Comparison of ENCODE assay signal across 13 cellular contexts in genomic region chr6:116866281-116866871, GRCh38. TPM values are rescaled to one million over a fixed set of nuclear protein-coding genes. Genes with fewer than 3 reads are reported as not detected.
DNase-seq lines count a peak whose midpoint lies in the region; ATAC-seq and TF ChIP-seq lines count a peak whose summit lies in the region.
"Had no signal": no experiment of that assay in that cellular context is flagged by ENCODE, and none has a peak within 500 bp of the region (broad histone marks: within the 10 kb centered on the region; RNA-seq: fewer than 3 reads in every experiment).

No MANE protein-coding gene starts in this region.

- no peaks in the 10 kb centered on the region for H3K36me3 ChIP-seq in breast epithelium

- H3K4me3 Mint-ChIP-seq in MCF 10A (ENCODE audit: unreplicated experiment) = no peak overlapping the region
- H3K4me3 Mint-ChIP-seq in T-cell = no peak overlapping the region
- H3K4me3 Mint-ChIP-seq: activated CD4-positive, alpha-beta memory T cell treated with anti-CD3 and anti-CD28 coated beads, Interleukin-2, amount 10 ng/mL, durations not matched to agents 7 days and 5 days had no signal

- TF ChIP-seq CTCF in MCF 10A (IDR thresholded peaks at IDR 0.05; ENCODE audit: unreplicated experiment) = no peak
- TF ChIP-seq CTCF in breast epithelium (IDR thresholded peaks at IDR 0.05) = no peak

- no peaks in the 10 kb centered on the region for H3K4me1 ChIP-seq in breast epithelium

- H3K27me3 ChIP-seq in breast epithelium = peaks cover 0 to 9% of the 10 kb centered on the region in 2 donors

- H3K27me3 Mint-ChIP-seq in MCF 10A (ENCODE audit: insufficient read depth, unreplicated experiment) (peaks cover 69% of the 10 kb centered on the region), T-cell (peaks cover 2 to 7% of the 10 kb centered on the region in 2 donors)
- H3K27me3 Mint-ChIP-seq: activated CD4-positive, alpha-beta memory T cell treated with anti-CD3 and anti-CD28 coated beads, Interleukin-2, amount 10 ng/mL, durations not matched to agents 7 days and 5 days had no signal

- no peaks in the 10 kb centered on the region for H3K36me3 Mint-ChIP-seq in MCF 10A (ENCODE audit: insufficient read depth, unreplicated experiment)
- no peaks in the 10 kb centered on the region for H3K36me3 Mint-ChIP-seq in T-cell

- H3K9me3 Mint-ChIP-seq in MCF 10A (ENCODE audit: unreplicated experiment) (no peaks in the 10 kb centered on the region), T-cell (peaks cover 0 to 5% (median 4%) of the 10 kb centered on the region in 3 donors)
- H3K9me3 Mint-ChIP-seq: activated CD4-positive, alpha-beta memory T cell treated with anti-CD3 and anti-CD28 coated beads, Interleukin-2, amount 10 ng/mL, durations not matched to agents 7 days and 5 days had no signal

- no peaks in the 10 kb centered on the region for H3K4me1 Mint-ChIP-seq in MCF 10A (ENCODE audit: insufficient read depth, unreplicated experiment)
- no peaks in the 10 kb centered on the region for H3K4me1 Mint-ChIP-seq in T-cell

- no peak overlapping the region for H3K4me3 ChIP-seq in breast epithelium
- H3K4me3 ChIP-seq: skin epidermis had no signal

- POLR2A ChIA-PET in MCF 10A (lab: Yijun Ruan, JAX) (no interaction called here), T-cell (lab: Charles Lee) (no interaction called here)

- BruUV-seq in MCF 10A (replicated peaks; lab: Mats Ljungman, UMichigan) = no TSS peak

- intact Hi-C loops in MCF 10A (cut with micrococcal nuclease) = no loop called here
- intact Hi-C loops in breast epithelium (cut with DNase I; ENCODE audit: low total_unique reads) = no loop called here

- DNase-seq in MCF 10A (ENCODE audit: unreplicated experiment) (peak; percentile 9), breast epithelium (ENCODE audit: low spot score in 2 of 2) (no peak), LHCN-M2 (ENCODE audit: low read depth) (peak; percentile 1), renal cortical epithelial cell (ENCODE audit: low read depth) (peak; percentile 24), NCI-H2107 (lab: John Stamatoyannopoulos, UW) (no peak), T-cell (no peak)
- DNase-seq in stimulated activated CD4-positive, alpha-beta T cell treated with anti-CD3 and anti-CD28 coated beads, Interleukin-15, amount 100 ng/mL, for 24 hours = no peak
- DNase-seq: activated CD4-positive, alpha-beta memory T cell treated with anti-CD3 and anti-CD28 coated beads, Interleukin-2, amount 10 ng/mL, durations not matched to agents 7 days and 5 days; EL; hippocampal formation; NCI-H510A had no signal

- CTCF ChIA-PET in MCF 10A (lab: Yijun Ruan, JAX) (no interaction called here), T-cell (lab: Charles Lee) (no interaction called here)

- H3K9me3 ChIP-seq in breast epithelium = no peaks in the 10 kb centered on the region

- ATAC-seq in HG02852 (IDR thresholded peaks at IDR 0.05; ENCODE audit: unreplicated experiment) (peak; percentile 64), T-cell (replicated peaks in 1 of 4) (no peak)

- no peak overlapping the region for H3K27ac Mint-ChIP-seq in MCF 10A (ENCODE audit: low read depth, unreplicated experiment)
- H3K27ac Mint-ChIP-seq in T-cell = no peak overlapping the region
- H3K27ac Mint-ChIP-seq: activated CD4-positive, alpha-beta memory T cell treated with anti-CD3 and anti-CD28 coated beads, Interleukin-2, amount 10 ng/mL, durations not matched to agents 7 days and 5 days had no signal

- no peak overlapping the region for H3K27ac ChIP-seq in breast epithelium
- H3K27ac ChIP-seq: skin epidermis had no signal

- no peak for TF ChIP-seq POLR2A in breast epithelium (IDR thresholded peaks at IDR 0.05)

RNA-seq across cellular contexts. Expression of gene RFX6, which starts 10.7 kb away (rescaled TPM):
- total RNA-seq in MCF 10A (2022) (not detected in 2 replicates), breast epithelium (1 to 10 TPM in 1 of 3 donors, under 1 TPM in 1, not detected in 1; under 0.01 to 1.8 TPM), LHCN-M2 (2014; rRNA removed) (not detected in 2 replicates), renal cortical epithelial cell (not detected in 2 replicates), T-cell (not detected)
- not detected for polyA plus RNA-seq in LHCN-M2 (2012)
- total RNA-seq: activated CD4-positive, alpha-beta memory T cell treated with anti-CD3 and anti-CD28 coated beads, Interleukin-2, amount 10 ng/mL, durations not matched to agents 7 days and 5 days had no signal

RNA-seq across cellular contexts. Expression of gene GPRC6A, which starts 37.5 kb away (rescaled TPM):
- total RNA-seq in MCF 10A (2022) (not detected in 2 replicates), breast epithelium (not detected), LHCN-M2 (2014; rRNA removed) (not detected in 2 replicates), renal cortical epithelial cell (not detected in 2 replicates), T-cell (not detected)
- polyA plus RNA-seq in LHCN-M2 (2012) = not detected
- total RNA-seq: activated CD4-positive, alpha-beta memory T cell treated with anti-CD3 and anti-CD28 coated beads, Interleukin-2, amount 10 ng/mL, durations not matched to agents 7 days and 5 days had no signal

Comparison
In these comparisons a context has a peak if more than half of its experiments do, and no peak if none do; other contexts are left out.
1. DNase-seq: peak in MCF 10A (single experiment), LHCN-M2 (single experiment) and renal cortical epithelial cell (single experiment); none in breast epithelium (0 of 2), NCI-H2107 (single experiment), T-cell (0 of 34) and stimulated activated CD4-positive, alpha-beta T cell treated with anti-CD3 and anti-CD28 coated beads, Interleukin-15, amount 100 ng/mL, for 24 hours (single experiment).